In genomic region chr9:76394896-76395244, GRCh38 we compare ENCODE assay signal across 8 cellular contexts. TPM values are rescaled to one million over a fixed set of nuclear protein-coding genes. Genes with fewer than 3 reads are reported as not detected.
DNase-seq lines count a peak whose midpoint lies in the region; ATAC-seq, FAIRE-seq and TF ChIP-seq lines count a peak whose summit lies in the region.

No MANE protein-coding gene starts in this region.

- TF ChIP-seq EP300 in K562 (IDR thresholded peaks at IDR 0.05; ENCODE audit: low read length), result no peak

- intact Hi-C loops in K562 (cut with micrococcal nuclease), result loop anchor here (5.0 kb wide), 1 partner anchor 302 kb away; no protein-coding TSS in a partner anchor

- peak overlapping the region; percentile 89 for H3K9ac ChIP-seq in Loucy (ENCODE audit: low read depth, low read length, poor library complexity, severe bottlenecking)
- H3K9ac ChIP-seq in SK-N-MC (ENCODE audit: insufficient read length), result peak overlapping the region; percentile 93
- peak overlapping the region; percentile 78 to 89; a peak in 3 of 4 replicates for H3K9ac ChIP-seq in K562 (ENCODE audit: insufficient read depth in 1 of 2, low read depth in 2 of 2, low read length in 2 of 2)

- H2AFZ ChIP-seq in Loucy (ENCODE audit: low read length), result peak overlapping the region; percentile 97
- H2AFZ ChIP-seq in K562 (ENCODE audit: low read depth, low read length), result peak overlapping the region; percentile 98

- TF ChIP-seq CTCF in Loucy (conservative IDR thresholded peaks at IDR 0.05; ENCODE audit: low read length), result no peak
- TF ChIP-seq CTCF in K562 (IDR thresholded peaks at IDR 0.05 in 2 of 3, conservative IDR thresholded peaks at IDR 0.05 in 1 of 3; ENCODE audit: insufficient read depth in 2 of 3, low read depth in 1 of 3, low read length in 3 of 3), result no peak

- H3K79me2 ChIP-seq in Loucy (ENCODE audit: insufficient read depth, low read length), result peaks cover 31% of the 10 kb centered on the region
- peaks cover 36% of the 10 kb centered on the region for H3K79me2 ChIP-seq in K562 (ENCODE audit: control insufficient read depth, insufficient read depth, low read length)

- H3F3A ChIP-seq in Loucy (ENCODE audit: low read depth), result no peaks in the 10 kb centered on the region

- H3K36me3 ChIP-seq in Loucy (ENCODE audit: insufficient read depth, low read length) (no peaks in the 10 kb centered on the region), SK-N-MC (ENCODE audit: insufficient read depth, low read length) (peaks cover 25% of the 10 kb centered on the region), K562 (ENCODE audit: control insufficient read depth, insufficient read depth, low read length) (peaks cover 10% of the 10 kb centered on the region; the same call in 1 of the 3 replicates)

- BruUV-seq in K562 (replicated peaks; lab: Mats Ljungman, UMichigan), result TSS peak; percentile 94

- peak; percentile 36 for DNase-seq in H4 (ENCODE audit: low spot score)
- DNase-seq in SK-N-MC (ENCODE audit: low read depth, low spot score), result no peak
- peak; percentile 46 to 86 (median 62) for DNase-seq in K562 (ENCODE audit: extremely low read depth in 1 of 4, low spot score in 3 of 4)
- DNase-seq in stimulated activated CD4-positive, alpha-beta T cell treated with anti-CD3 and anti-CD28 coated beads, Interleukin-15, amount 100 ng/mL, for 24 hours, result peak; percentile 66
- no peak for DNase-seq in ureter (ENCODE audit: low spot score)

- whole genome bisulfite sequencing in K562 (ENCODE audit: insufficient coverage, low coverage, missing lambda C conversion rate), result 0% methylated on average over 14 of the region's 14 CpGs

- H3K4me1 ChIP-seq in Loucy (ENCODE audit: insufficient read depth, low read length, poor library complexity, severe bottlenecking) (peaks cover 38% of the 10 kb centered on the region), K562 (replicated peaks in 1 of 2; ENCODE audit: control insufficient read depth in 2 of 2, insufficient read depth in 2 of 2, low read length in 2 of 2) (peaks cover 11% of the 10 kb centered on the region in 2 experiments; a peak in 3 of 5 replicates)

- H3K27ac ChIP-seq in SK-N-MC (peak overlapping the region; percentile 94), K562 (ENCODE audit: extremely low read depth, low read depth, low read length) (peak overlapping the region; percentile 85)

- peak; percentile 85 for ATAC-seq in K562

- CTCF ChIA-PET in K562 (lab: Yijun Ruan, JAX; ENCODE audit: low intra/inter-chr PET ratio), result interaction anchor here (0.6 to 1.6 kb wide), 3 partner anchors 266 to 602 kb away, joined by 3 to 8 read pairs (median 3); no protein-coding TSS in a partner anchor

- H3K4me3 ChIP-seq in GM08714 (ENCODE audit: low read length), result peak overlapping the region; percentile 75
- peak overlapping the region; percentile 86 for H3K4me3 ChIP-seq in Loucy (ENCODE audit: low read length, poor library complexity, severe bottlenecking)
- H3K4me3 ChIP-seq in SK-N-MC, result peak overlapping the region; percentile 82
- H3K4me3 ChIP-seq in K562, result peak overlapping the region; percentile 85
- peak overlapping the region; percentile 75 for H3K4me3 ChIP-seq in iPS-18c (ENCODE audit: insufficient read depth, low read depth, low read length)

- peak overlapping the region; percentile 78 for H3K4me2 ChIP-seq in Loucy (ENCODE audit: low read depth, low read length, poor library complexity, severe bottlenecking)
- peak overlapping the region; percentile 91 for H3K4me2 ChIP-seq in K562 (ENCODE audit: insufficient read depth, low read length)

- H3K27me3 ChIP-seq in Loucy (ENCODE audit: insufficient read depth, low read length, poor library complexity, severe bottlenecking) (no peaks in the 10 kb centered on the region), K562 (ENCODE audit: control insufficient read depth in 2 of 2, insufficient read depth in 2 of 2, low read length in 2 of 2) (no peaks in the 10 kb centered on the region)

- no peak for TF ChIP-seq RAD21 in K562 (CRISPR knock-in tag; conservative IDR thresholded peaks at IDR 0.05 in 1 of 2, IDR thresholded peaks at IDR 0.05 in 1 of 2)

- in situ Hi-C loops in K562 (cut with MboI), result no loop called here

- H3K9me3 ChIP-seq in Loucy (ENCODE audit: insufficient read depth, low read depth, low read length) (0 out of 2 replicates have a peak, but pooled peaks cover 5% of the 10 kb centered on the region), SK-N-MC (ENCODE audit: low read depth, low read length) (no peaks in the 10 kb centered on the region), K562 (replicated peaks; ENCODE audit: control insufficient read depth, insufficient read depth, low read depth, low read length) (no peaks in the 10 kb centered on the region), iPS-18c (ENCODE audit: control insufficient read depth, insufficient read depth, low read length) (no peaks in the 10 kb centered on the region)

- H3K9me2 ChIP-seq in Loucy (replicated peaks; ENCODE audit: low read depth, low read length), result no peaks in the 10 kb centered on the region

- no peak for TF ChIP-seq POLR2A in K562 (conservative IDR thresholded peaks at IDR 0.05)

- H3K9me1 ChIP-seq in K562 (ENCODE audit: control insufficient read depth, insufficient read depth, low read length), result no peaks in the 10 kb centered on the region

- FAIRE-seq in K562 (lab: Jason Lieb, UNC), result peak; percentile 94

- H4K20me1 ChIP-seq in Loucy (ENCODE audit: insufficient read depth, low read length, poor library complexity, severe bottlenecking) (no peaks in the 10 kb centered on the region), K562 (replicated peaks; ENCODE audit: control insufficient read depth, insufficient read depth, low read length) (no peaks in the 10 kb centered on the region)

- POLR2A ChIA-PET in K562 (lab: Yijun Ruan, JAX), result interaction anchor here (0.5 to 3.4 kb wide), 10 partner anchors 11 to 1232 kb away, joined by 3 to 17 read pairs (median 4); no protein-coding TSS in a partner anchor

TF ChIP-seq in K562, 482 proteins besides CTCF, POLR2A, EP300 and RAD21 (continues in another document):
- TF ChIP-seq HDAC2 (IDR thresholded peaks at IDR 0.05), result 0 out of 2 replicates have a peak, but pooled peaks have one; percentile 44
- TF ChIP-seq NFRKB (IDR thresholded peaks at IDR 0.05; ENCODE audit: low read depth), result 0 out of 2 replicates have a peak, but pooled peaks have one; percentile 31
- TF ChIP-seq TBP (optimal IDR thresholded peaks at IDR 0.05; ENCODE audit: low read depth, low read length), result peak; percentile 29
- TF ChIP-seq, protein P1, sequence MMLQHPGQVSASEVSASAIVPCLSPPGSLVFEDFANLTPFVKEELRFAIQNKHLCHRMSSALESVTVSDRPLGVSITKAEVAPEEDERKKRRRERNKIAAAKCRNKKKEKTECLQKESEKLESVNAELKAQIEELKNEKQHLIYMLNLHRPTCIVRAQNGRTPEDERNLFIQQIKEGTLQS (IDR thresholded peaks at IDR 0.05), result 0 out of 2 replicates have a peak, but pooled peaks have one; percentile 10
- TF ChIP-seq, protein P1 (CRISPR knock-in tag; conservative IDR thresholded peaks at IDR 0.05), result no peak
- peak in 1 of 2 experiments; percentile 13 for TF ChIP-seq E2F6 (IDR thresholded peaks at IDR 0.05; ENCODE audit: borderline replicate concordance in 1 of 2, extremely low read depth in 1 of 2, insufficient read depth in 1 of 2, insufficient read length in 1 of 2, low read depth in 1 of 2, low read length in 1 of 2, poor library complexity in 1 of 2, severe bottlenecking in 1 of 2)
- peak; percentile 93 for TF ChIP-seq HMBOX1 (IDR thresholded peaks at IDR 0.05)
- no peak for TF ChIP-seq RBM39 (optimal IDR thresholded peaks at IDR 0.05; ENCODE audit: low read depth, low read length)

RNA-seq across cellular contexts. Expression of gene RFK, which starts 0.6 kb away (rescaled TPM):
- 27.3 and 30.5 TPM in 2 replicates for total RNA-seq in H4 (2014; rRNA removed; shearing (Covaris generic))
- 3.3 and 9.3 TPM in 2 replicates for total RNA-seq in K562 (2011; cell fraction: chromatin; rRNA removed; ENCODE audit: low replicate concordance)
- total RNA-seq in K562 (2011; cell fraction: nucleolus; rRNA removed), result 3.6 and 4.0 TPM in 2 replicates
- 8.3 and 10.5 TPM in 2 replicates for total RNA-seq in K562 (2011; cell fraction: nucleoplasm; rRNA removed)
- total RNA-seq in K562 (2014; rRNA removed) (12.4 and 16.4 TPM in 2 replicates), K562 (2014; rRNA removed; fragmentation: Illumina TruSeq; extraction: Trizol) (26.5 and 27.2 TPM in 2 replicates), K562 (2015; rRNA removed; fragmentation: Illumina TruSeq; extraction: Trizol) (19.0 and 22.2 TPM in 2 replicates), K562 (2021) (14.8 and 20.1 TPM in 2 replicates), ureter (13.5 TPM)
- polyA plus RNA-seq in K562 (2011; rRNA removed) (49.3 and 51.1 TPM in 2 replicates), K562 (2014; fragmentation: Illumina TruSeq; extraction: Trizol) (23.1 and 28.1 TPM in 2 replicates), K562 (2014; fragmentation: Nextera tagmentation; extraction: Ambion mirVana) (1 to 10 TPM; 3.8 to 7.0 TPM), K562 (2014; rRNA removed) (12.9 and 17.3 TPM in 2 replicates)
- polyA plus RNA-seq in K562 (2011; cell fraction: cytosol; rRNA removed), result 15.3 and 17.2 TPM in 2 replicates
- 2.8 and 6.1 TPM in 2 replicates for polyA plus RNA-seq in K562 (2011; cell fraction: nucleus; rRNA removed)
- polyA plus RNA-seq in K562 (2012), result 17.4 and 25.5 TPM in 2 replicates
- 24.4 and 47.3 TPM in 2 replicates for polyA minus RNA-seq in K562 (2011; rRNA and poly(A)+ RNA removed)
- 11.2 and 16.2 TPM in 2 replicates for polyA minus RNA-seq in K562 (2011; cell fraction: cytosol; rRNA and poly(A)+ RNA removed)
- polyA minus RNA-seq in K562 (2011; cell fraction: nucleus; rRNA and poly(A)+ RNA removed), result 3.2 and 8.6 TPM in 2 replicates

Comparison
In these comparisons a context has a peak if more than half of its experiments do, and no peak if none do; other contexts are left out.
1. DNase-seq: peak in H4 (single experiment), K562 (4 of 4) and stimulated activated CD4-positive, alpha-beta T cell treated with anti-CD3 and anti-CD28 coated beads, Interleukin-15, amount 100 ng/mL, for 24 hours (single experiment); none in SK-N-MC (single experiment) and ureter (single experiment).
2. Peak in every context shown above with its lines, with median percentiles within 50 percentile points of each other: H3K4me3 ChIP-seq and H3K9ac ChIP-seq.